12 cellular contexts compared by ENCODE assay signal in the genomic region with DNA sequence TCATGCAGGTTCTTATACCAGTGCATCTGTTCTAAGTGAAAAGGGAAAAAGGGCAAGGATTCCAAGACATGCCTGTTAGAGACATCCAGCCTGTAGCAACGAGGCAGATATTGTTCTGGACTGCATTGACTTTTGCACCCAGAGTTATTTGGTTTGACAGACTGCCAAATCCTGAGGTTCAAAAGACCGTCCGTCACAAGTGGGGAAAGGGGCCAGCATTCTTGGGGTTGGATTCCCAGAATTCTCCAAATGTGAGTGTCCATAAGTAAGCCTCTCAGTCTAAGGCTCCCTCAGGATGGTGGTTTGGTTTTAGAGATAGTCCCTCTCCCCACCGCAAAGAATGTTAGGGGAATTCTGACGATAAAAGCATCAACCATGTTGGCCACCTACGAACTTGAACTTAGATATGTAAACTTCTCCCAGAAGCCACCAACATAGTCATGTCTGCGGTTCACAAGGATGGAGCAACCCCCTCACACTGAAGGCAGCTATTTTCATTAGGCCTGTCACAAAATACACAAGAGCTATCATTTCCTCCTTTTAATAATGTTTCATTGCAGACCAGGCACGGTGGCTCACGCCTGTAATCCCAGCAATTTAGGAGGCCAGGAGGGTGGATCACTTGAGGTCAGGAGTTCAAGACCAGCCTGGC.
A peak's percentile ranks its signal among the peaks of the same experiment; 100 is the strongest.
DNase-seq lines count a peak whose midpoint lies in the region; ATAC-seq and TF ChIP-seq lines count a peak whose summit lies in the region.
"Had no signal": no experiment of that assay in that cellular context is flagged by ENCODE, and none has a peak within 500 bp of the region (broad histone marks: within the 10 kb centered on the region; RNA-seq: fewer than 3 reads in every experiment).

No MANE protein-coding gene starts in this region.

- TF ChIP-seq CTCF in GM20000 (IDR thresholded peaks at IDR 0.05; ENCODE audit: extremely low read depth, missing control alignments) = no peak

- ATAC-seq in SK-N-SH treated with all-trans-retinoic acid at 6 μM for 48 hours = peak; percentile 96
- ATAC-seq: activated CD4-positive, alpha-beta T cell treated with anti-CD3 and anti-CD28 coated beads for 36 hours had no signal

- H3K4me3 ChIP-seq in skeletal muscle cell (ENCODE audit: low read depth, low read length) = no peak overlapping the region
- H3K4me3 ChIP-seq: ascending aorta had no signal

- DNase-seq in GOT3 (lab: John Stamatoyannopoulos, UW) (peak; percentile 37), fibroblast of the conjunctiva (ENCODE audit: low read depth) (peak; percentile 98), skeletal muscle cell (ENCODE audit: low read depth) (peak; percentile 100), GM20000 (ENCODE audit: low spot score) (no peak), NCI-H1436 (lab: John Stamatoyannopoulos, UW) (no peak), NCI-H2171 treated with DMSO at 0.1 percent for 48 hours (lab: John Stamatoyannopoulos, UW) (no peak)
- no peak for DNase-seq in activated CD4-positive, alpha-beta T cell treated with anti-CD3 and anti-CD28 coated beads for 4 hours
- DNase-seq: activated CD4-positive, alpha-beta T cell treated with anti-CD3 and anti-CD28 coated beads for 36 hours; islet precursor cell; NCI-H526 had no signal

TF ChIP-seq in SK-N-SH treated with all-trans-retinoic acid at 6 μM for 48 hours, 23 proteins besides CTCF, POLR2A, EP300 and RAD21:
- no peak for TF ChIP-seq ZNF565 (CRISPR knock-in tag; conservative IDR thresholded peaks at IDR 0.05; ENCODE audit: low read depth)
- TF ChIP-seq CSDC2 (CRISPR knock-in tag; IDR thresholded peaks at IDR 0.05) = peak; percentile 76
- no peak for TF ChIP-seq TCF4 (CRISPR knock-in tag; IDR thresholded peaks at IDR 0.05; ENCODE audit: borderline replicate concordance)
- no peak for TF ChIP-seq ESRRG (CRISPR knock-in tag; IDR thresholded peaks at IDR 0.05)
- peak; percentile 47; the same call in 1 of the 2 replicates for TF ChIP-seq TOX (CRISPR knock-in tag; IDR thresholded peaks at IDR 0.05; ENCODE audit: borderline replicate concordance)
- no peak; the same call in 1 of the 2 replicates for TF ChIP-seq OSR1 (CRISPR knock-in tag; IDR thresholded peaks at IDR 0.05)

Comparison
In these comparisons a context has a peak if more than half of its experiments do, and no peak if none do; other contexts are left out.
1. DNase-seq: peak in GOT3 (single experiment), fibroblast of the conjunctiva (single experiment) and skeletal muscle cell (single experiment); none in GM20000 (single experiment), activated CD4-positive, alpha-beta T cell treated with anti-CD3 and anti-CD28 coated beads for 4 hours (0 of 2), NCI-H1436 (single experiment) and NCI-H2171 treated with DMSO at 0.1 percent for 48 hours (single experiment).